11 cellular contexts compared by ENCODE assay signal in genomic region chr16:50166511-50167500, GRCh38. TPM values are rescaled to one million over a fixed set of nuclear protein-coding genes. Genes with fewer than 3 reads are reported as not detected.
DNase-seq lines count a peak whose midpoint lies in the region; ATAC-seq and TF ChIP-seq lines count a peak whose summit lies in the region.
"Had no signal": no experiment of that assay in that cellular context is flagged by ENCODE, and none has a peak within 500 bp of the region (broad histone marks: within the 10 kb centered on the region; RNA-seq: fewer than 3 reads in every experiment).

No MANE protein-coding gene starts in this region.

- peaks cover 16% of the 10 kb centered on the region for H3K4me1 Mint-ChIP-seq in mesothelial cell of epicardium
- peaks cover 6% of the 10 kb centered on the region for H3K4me1 Mint-ChIP-seq in progenitor cell of endocrine pancreas (ENCODE audit: low read depth)

- peaks cover 0 to 12% of the 10 kb centered on the region in 2 donors for H3K36me3 Mint-ChIP-seq in activated naive CD4-positive, alpha-beta T cell treated with anti-CD3 and anti-CD28 coated beads, Interleukin-2, amount 50 U/mL, for 72 hours
- H3K36me3 Mint-ChIP-seq in mesothelial cell of epicardium (no peaks in the 10 kb centered on the region), progenitor cell of endocrine pancreas (ENCODE audit: insufficient read depth) (no peaks in the 10 kb centered on the region)

- H4K20me1 ChIP-seq in PC-9 (ENCODE audit: insufficient read depth), result peaks cover 12% of the 10 kb centered on the region

- DNase-seq in BJ (ENCODE audit: low read depth), result peak; percentile 19
- no peak for DNase-seq in activated naive CD4-positive, alpha-beta T cell treated with anti-CD3 and anti-CD28 coated beads, Interleukin-2, amount 50 U/mL, for 72 hours (ENCODE audit: low spot score in 2 of 2)
- DNase-seq in mesothelial cell of epicardium (ENCODE audit: low spot score in 2 of 2, unreplicated experiment in 2 of 2), result peak in 1 of 2 experiments; percentile 21
- DNase-seq in progenitor cell of endocrine pancreas (ENCODE audit: low spot score, unreplicated experiment), result no peak
- no peak for DNase-seq in PC-9
- no peak for DNase-seq in DMS153 treated with DMSO at 0.1 percent for 48 hours (lab: John Stamatoyannopoulos, UW; ENCODE audit: unreplicated experiment)
- DNase-seq: glutamatergic neuron, NCI-H146, SHP77 treated with DMSO at 0.1 percent for 48 hours had no signal

- CTCF ChIA-PET in BJ (lab: Yijun Ruan, JAX), result interaction anchor here (0.9 to 1.3 kb wide), 3 partner anchors 9 to 190 kb away, joined by 3 to 7 read pairs (median 3); no protein-coding TSS in a partner anchor
- CTCF ChIA-PET in PC-9 (lab: Charles Lee), result interaction anchor here (0.6 kb wide), 1 partner anchor 1446 kb away, joined by 4 read pairs; no protein-coding TSS in a partner anchor

- H3K4me1 ChIP-seq in PC-9 (replicated peaks; ENCODE audit: insufficient read depth), result peaks cover 5% of the 10 kb centered on the region; the same call in 1 of the 2 replicates

- H3K4me3 Mint-ChIP-seq in mesothelial cell of epicardium (no peak overlapping the region), progenitor cell of endocrine pancreas (ENCODE audit: low read depth) (no peak overlapping the region)

- intact Hi-C loops in PC-9 (cut with micrococcal nuclease; ENCODE audit: unreplicated experiment), result no loop called here

- H3F3A ChIP-seq in PC-9 (ENCODE audit: insufficient read depth, low read depth), result no peaks in the 10 kb centered on the region

- ATAC-seq in activated naive CD4-positive, alpha-beta T cell treated with anti-CD3 and anti-CD28 coated beads, Interleukin-2, amount 50 U/mL, for 72 hours, result peak; percentile 81 to 97
- ATAC-seq in HG02981 (IDR thresholded peaks at IDR 0.05; ENCODE audit: unreplicated experiment), result no peak

- H3K27me3 Mint-ChIP-seq in mesothelial cell of epicardium (ENCODE audit: low read depth) (no peaks in the 10 kb centered on the region), progenitor cell of endocrine pancreas (no peaks in the 10 kb centered on the region)

- H3K79me2 ChIP-seq in PC-9 (ENCODE audit: low read depth), result peaks cover 80% of the 10 kb centered on the region

- H3K27ac ChIP-seq in KOPT-K1 (ENCODE audit: low read depth, low read length, poor library complexity, severe bottlenecking), result peak overlapping the region; percentile 11
- H3K27ac ChIP-seq in PC-9, result no peak overlapping the region

- no peaks in the 10 kb centered on the region for H3K27me3 ChIP-seq in BJ (ENCODE audit: control insufficient read depth, insufficient read depth, low read length)
- H3K27me3 ChIP-seq in PC-9 (ENCODE audit: insufficient read depth, low read depth), result no peaks in the 10 kb centered on the region

- no peak overlapping the region for H2AFZ ChIP-seq in PC-9

- no peaks in the 10 kb centered on the region for H3K9me3 ChIP-seq in KOPT-K1 (ENCODE audit: insufficient read depth, low read length, poor library complexity, severe bottlenecking)
- no peaks in the 10 kb centered on the region for H3K9me3 ChIP-seq in PC-9 (ENCODE audit: insufficient read depth, low read depth)

- no TSS peak for BruUV-seq in PC-9 (replicated peaks; lab: Mats Ljungman, UMichigan)

- no peaks in the 10 kb centered on the region for H3K9me2 ChIP-seq in PC-9 (ENCODE audit: insufficient read depth)

- H3K4me3 ChIP-seq in BJ (ENCODE audit: low read depth, low read length) (no peak overlapping the region), PC-9 (no peak overlapping the region)

- POLR2A ChIA-PET in BJ (lab: Charles Lee) (no interaction called here), PC-9 (lab: Charles Lee; ENCODE audit: unreplicated experiment) (interaction anchor here (0.7 kb wide), 1 partner anchor 26 kb away, joined by 6 read pairs; no protein-coding TSS in a partner anchor)

- no peaks in the 10 kb centered on the region for H3K9me3 Mint-ChIP-seq in activated naive CD4-positive, alpha-beta T cell treated with anti-CD3 and anti-CD28 coated beads, Interleukin-2, amount 50 U/mL, for 72 hours
- H3K9me3 Mint-ChIP-seq in mesothelial cell of epicardium (no peaks in the 10 kb centered on the region), progenitor cell of endocrine pancreas (ENCODE audit: low read depth) (no peaks in the 10 kb centered on the region)

- H3K27ac Mint-ChIP-seq in activated naive CD4-positive, alpha-beta T cell treated with anti-CD3 and anti-CD28 coated beads, Interleukin-2, amount 50 U/mL, for 72 hours, result peak overlapping the region; percentile 87 to 92
- H3K27ac Mint-ChIP-seq in mesothelial cell of epicardium, result peak overlapping the region; percentile 33
- no peak overlapping the region for H3K27ac Mint-ChIP-seq in progenitor cell of endocrine pancreas

- no peak overlapping the region for H3K4me2 ChIP-seq in PC-9

- H3K36me3 ChIP-seq in BJ (ENCODE audit: control insufficient read depth, insufficient read depth, low read length) (no peaks in the 10 kb centered on the region), KOPT-K1 (ENCODE audit: insufficient read depth, low read length) (no peaks in the 10 kb centered on the region), PC-9 (ENCODE audit: low read depth) (0 out of 2 replicates have a peak, but pooled peaks cover 6% of the 10 kb centered on the region)

- TF ChIP-seq CTCF in BJ (IDR thresholded peaks at IDR 0.05; ENCODE audit: insufficient read depth, low read depth, low read length) (no peak), mesothelial cell of epicardium (IDR thresholded peaks at IDR 0.05; ENCODE audit: unreplicated experiment) (no peak), progenitor cell of endocrine pancreas (IDR thresholded peaks at IDR 0.05; ENCODE audit: unreplicated experiment) (no peak), PC-9 (conservative IDR thresholded peaks at IDR 0.05) (no peak)

RNA-seq across cellular contexts. Expression of gene TENT4B, which starts 13.7 kb away (rescaled TPM):
- polyA plus RNA-seq in BJ (2011; rRNA removed), result 7.2 and 9.9 TPM in 2 replicates
- 8.4 and 8.5 TPM in 2 replicates for polyA minus RNA-seq in BJ (2011; rRNA and poly(A)+ RNA removed)
- total RNA-seq in activated naive CD4-positive, alpha-beta T cell treated with anti-CD3 and anti-CD28 coated beads, Interleukin-2, amount 50 U/mL, for 72 hours, result 10 to 100 TPM; 25.7 to 27.9 TPM
- 10.9 to 11.5 TPM (median 11.3 TPM) in 3 replicates for total RNA-seq in mesothelial cell of epicardium
- 13.5 TPM in 2 replicates for total RNA-seq in progenitor cell of endocrine pancreas
- total RNA-seq in PC-9 (2021), result 6.1 and 11.4 TPM in 2 replicates
